In genomic region chr11:35235944-35236666, GRCh38 we compare ENCODE assay signal across 9 cellular contexts.
DNase-seq lines count a peak whose midpoint lies in the region; ATAC-seq and TF ChIP-seq lines count a peak whose summit lies in the region.
"Had no signal": no experiment of that assay in that cellular context is flagged by ENCODE, and none has a peak within 500 bp of the region (broad histone marks: within the 10 kb centered on the region; RNA-seq: fewer than 3 reads in every experiment).

No MANE protein-coding gene starts in this region.

- no CpG with 5 or more reads among the region's 4 CpGs for WGBS in H9 (ENCODE audit: extremely low coverage, insufficient read length, low lambda C conversion rate)

- H3K4me3 Mint-ChIP-seq in CD8-positive, alpha-beta T cell = no peak overlapping the region
- peak overlapping the region; percentile 44 for H3K4me3 Mint-ChIP-seq in T-helper 2 cell treated with Interferon-gamma antibody and Interleukin-4, amounts not matched to agents 5 μg/mL and 100 μg/mL, for 36 hours
- peak overlapping the region; percentile 58 for H3K4me3 Mint-ChIP-seq in activated naive CD8-positive, alpha-beta T cell treated with anti-CD3 and anti-CD28 coated beads, Interleukin-2, amount 10 ng/mL, durations not matched to agents 7 days and 5 days
- H3K4me3 Mint-ChIP-seq in H9 = no peak overlapping the region

- no peaks in the 10 kb centered on the region for H3K79me2 ChIP-seq in H9 (ENCODE audit: insufficient read depth, low read length)

- H2BK5ac ChIP-seq in H9 (ENCODE audit: insufficient read length, low read length) = no peak overlapping the region

- CTCF ChIA-PET in CD8-positive, alpha-beta T cell (lab: Charles Lee) = interaction anchor here (0.5 to 3.4 kb wide), 6 partner anchors 10 to 649 kb away, joined by 3 to 18 read pairs (median 3); no protein-coding TSS in a partner anchor

- H3K4me3 ChIP-seq in CD8-positive, alpha-beta T cell (ENCODE audit: low read depth, low read length) = no peak overlapping the region
- H3K4me3 ChIP-seq: SJSA1 had no signal

- H3K9me3 ChIP-seq in CD8-positive, alpha-beta T cell (ENCODE audit: low read length) = no peaks in the 10 kb centered on the region
- no peaks in the 10 kb centered on the region for H3K9me3 ChIP-seq in H9 (ENCODE audit: control insufficient read depth, low read depth, low read length)
- H3K9me3 ChIP-seq: SJSA1 had no signal

- no peak overlapping the region for H3K18ac ChIP-seq in H9 (ENCODE audit: insufficient read length, low read depth, low read length)

- H2BK12ac ChIP-seq in H9 (ENCODE audit: insufficient read length, low read depth, low read length) = no peak overlapping the region

- H3K27me3 Mint-ChIP-seq in CD8-positive, alpha-beta T cell (ENCODE audit: low read depth) = no peaks in the 10 kb centered on the region
- H3K27me3 Mint-ChIP-seq in T-helper 2 cell treated with Interferon-gamma antibody and Interleukin-4, amounts not matched to agents 5 μg/mL and 100 μg/mL, for 36 hours (ENCODE audit: low read depth) = peaks cover 16% of the 10 kb centered on the region
- H3K27me3 Mint-ChIP-seq in activated naive CD8-positive, alpha-beta T cell treated with anti-CD3 and anti-CD28 coated beads, Interleukin-2, amount 10 ng/mL, durations not matched to agents 7 days and 5 days = peaks cover 2% of the 10 kb centered on the region
- H3K27me3 Mint-ChIP-seq in H9 (ENCODE audit: low read depth) = no peaks in the 10 kb centered on the region; the same call in none of the 2 replicates

- H3K23me2 ChIP-seq in H9 (ENCODE audit: insufficient read length, low read depth, low read length, poor library complexity, severe bottlenecking) = no peaks in the 10 kb centered on the region

- no peak for TF ChIP-seq CTCF in CD8-positive, alpha-beta T cell (IDR thresholded peaks at IDR 0.05)
- no peak for TF ChIP-seq CTCF in H9 (conservative IDR thresholded peaks at IDR 0.05)

- H4K5ac ChIP-seq in H9 (ENCODE audit: insufficient read length, low read depth, low read length) = no peak overlapping the region

- H2BK120ac ChIP-seq in H9 (ENCODE audit: low read depth, low read length, poor library complexity, severe bottlenecking) = no peak overlapping the region

- H4K91ac ChIP-seq in H9 (ENCODE audit: insufficient read length, low read depth, low read length) = no peak overlapping the region

- H2AFZ ChIP-seq in H9 (ENCODE audit: low read length) = no peak overlapping the region

- H3K4me1 Mint-ChIP-seq in CD8-positive, alpha-beta T cell (ENCODE audit: low read depth) = peaks cover 67% of the 10 kb centered on the region
- H3K4me1 Mint-ChIP-seq in T-helper 2 cell treated with Interferon-gamma antibody and Interleukin-4, amounts not matched to agents 5 μg/mL and 100 μg/mL, for 36 hours (ENCODE audit: low read depth) = peaks cover 62% of the 10 kb centered on the region
- H3K4me1 Mint-ChIP-seq in activated naive CD8-positive, alpha-beta T cell treated with anti-CD3 and anti-CD28 coated beads, Interleukin-2, amount 10 ng/mL, durations not matched to agents 7 days and 5 days = peaks cover 46% of the 10 kb centered on the region
- H3K4me1 Mint-ChIP-seq in H9 = peaks cover 14 to 17% of the 10 kb centered on the region in 2 experiments

- H3K79me1 ChIP-seq in H9 (ENCODE audit: insufficient read depth, low read depth, low read length, poor library complexity, severe bottlenecking) = no peaks in the 10 kb centered on the region

- H2BK15ac ChIP-seq in H9 (ENCODE audit: low read depth, low read length) = no peak overlapping the region

- no peak overlapping the region for H3K27ac ChIP-seq in CD8-positive, alpha-beta T cell (ENCODE audit: low read depth, low read length)
- no peak overlapping the region for H3K27ac ChIP-seq in H9 (ENCODE audit: insufficient read length, low read depth, low read length)
- H3K27ac ChIP-seq: SJSA1 had no signal

- no peaks in the 10 kb centered on the region for H4K20me1 ChIP-seq in H9 (ENCODE audit: control insufficient read depth, insufficient read depth, insufficient read length)

- H3T11ph ChIP-seq in H9 (ENCODE audit: low read length) = no peak overlapping the region

- peaks cover 22% of the 10 kb centered on the region for H3K9me3 Mint-ChIP-seq in CD8-positive, alpha-beta T cell
- peaks cover 20% of the 10 kb centered on the region for H3K9me3 Mint-ChIP-seq in T-helper 2 cell treated with Interferon-gamma antibody and Interleukin-4, amounts not matched to agents 5 μg/mL and 100 μg/mL, for 36 hours
- peaks cover 8% of the 10 kb centered on the region for H3K9me3 Mint-ChIP-seq in activated naive CD8-positive, alpha-beta T cell treated with anti-CD3 and anti-CD28 coated beads, Interleukin-2, amount 10 ng/mL, durations not matched to agents 7 days and 5 days
- H3K9me3 Mint-ChIP-seq in H9 = no peaks in the 10 kb centered on the region; a peak in 1 of 5 replicates

- no peak overlapping the region for H2AK5ac ChIP-seq in H9 (ENCODE audit: insufficient read length, low read length)

- peaks cover 7% of the 10 kb centered on the region for H3K36me3 ChIP-seq in CD8-positive, alpha-beta T cell (ENCODE audit: insufficient read depth, low read length)

- peak overlapping the region; percentile 76 for H3K27ac Mint-ChIP-seq in CD8-positive, alpha-beta T cell
- H3K27ac Mint-ChIP-seq in T-helper 2 cell treated with Interferon-gamma antibody and Interleukin-4, amounts not matched to agents 5 μg/mL and 100 μg/mL, for 36 hours = peak overlapping the region; percentile 56
- H3K27ac Mint-ChIP-seq in activated naive CD8-positive, alpha-beta T cell treated with anti-CD3 and anti-CD28 coated beads, Interleukin-2, amount 10 ng/mL, durations not matched to agents 7 days and 5 days = peak overlapping the region; percentile 74
- H3K27ac Mint-ChIP-seq in H9 = no peak overlapping the region

- peak; percentile 34 to 80 (median 67) for DNase-seq in CD8-positive, alpha-beta T cell
- DNase-seq in T-helper 2 cell treated with Interferon-gamma antibody and Interleukin-4, amounts not matched to agents 5 μg/mL and 100 μg/mL, for 36 hours (ENCODE audit: low spot score) = peak; percentile 54
- no peak for DNase-seq in activated naive CD8-positive, alpha-beta T cell treated with anti-CD3 and anti-CD28 coated beads, Interleukin-2, amount 10 ng/mL, durations not matched to agents 7 days and 5 days
- DNase-seq in renal cortical epithelial cell (ENCODE audit: low read depth) (peak; percentile 94), HuH-7.5 (ENCODE audit: low spot score) (no peak), NCI-H526 treated with DMSO at 0.1 percent for 48 hours (lab: John Stamatoyannopoulos, UW) (no peak), NCI-H748 (lab: John Stamatoyannopoulos, UW; ENCODE audit: unreplicated experiment) (no peak), H9 (no peak)

- peaks cover 25% of the 10 kb centered on the region for H3K36me3 Mint-ChIP-seq in CD8-positive, alpha-beta T cell
- peaks cover 39% of the 10 kb centered on the region for H3K36me3 Mint-ChIP-seq in T-helper 2 cell treated with Interferon-gamma antibody and Interleukin-4, amounts not matched to agents 5 μg/mL and 100 μg/mL, for 36 hours (ENCODE audit: low read depth)
- H3K36me3 Mint-ChIP-seq in activated naive CD8-positive, alpha-beta T cell treated with anti-CD3 and anti-CD28 coated beads, Interleukin-2, amount 10 ng/mL, durations not matched to agents 7 days and 5 days = peaks cover 36% of the 10 kb centered on the region
- 0 out of 7 replicates have a peak, but pooled peaks cover 0 to 4% (median 0%) of the 10 kb centered on the region in 3 experiments for H3K36me3 Mint-ChIP-seq in H9 (ENCODE audit: insufficient read depth in 1 of 3, low read depth in 3 of 3)

- H3K9ac ChIP-seq in H9 (ENCODE audit: extremely low read depth, insufficient read length, low read length) = no peak overlapping the region

- no peak overlapping the region for H4K8ac ChIP-seq in H9 (replicated peaks; ENCODE audit: insufficient read length, low read depth, low read length)

- POLR2A ChIA-PET in CD8-positive, alpha-beta T cell (lab: Charles Lee) = interaction anchor here (0.5 to 3.1 kb wide), 8 partner anchors 9 to 244 kb away, joined by 3 to 17 read pairs (median 4); no protein-coding TSS in a partner anchor
- POLR2A ChIA-PET in activated naive CD8-positive, alpha-beta T cell treated with anti-CD3 and anti-CD28 coated beads, Interleukin-2, amount 10 ng/mL, durations not matched to agents 7 days and 5 days (lab: Charles Lee) = interaction anchor here (1.0 to 1.4 kb wide), 5 partner anchors 10 to 320 kb away, joined by 3 to 5 read pairs (median 3); partner anchors contain the start of gene APIP

- H2BK20ac ChIP-seq in H9 (ENCODE audit: low read depth, low read length, poor library complexity, severe bottlenecking) = no peak overlapping the region

- ATAC-seq in CD8-positive, alpha-beta T cell = peak; percentile 85
- peak; percentile 85 for ATAC-seq in activated naive CD8-positive, alpha-beta T cell treated with anti-CD3 and anti-CD28 coated beads, Interleukin-2, amount 10 ng/mL, durations not matched to agents 7 days and 5 days (ENCODE audit: low read depth)

- H3K14ac ChIP-seq in H9 (ENCODE audit: insufficient read depth, low read length) = no peak overlapping the region

- H3K23ac ChIP-seq in H9 (ENCODE audit: insufficient read length, low read depth, low read length) = no peak overlapping the region

- no peak overlapping the region for H3K4me2 ChIP-seq in H9 (ENCODE audit: insufficient read depth, insufficient read length, low read length)

- intact Hi-C loops in CD8-positive, alpha-beta T cell (cut with DNase I, micrococcal nuclease) = loop anchor here (1.0 to 5.0 kb wide), 6 partner anchors 10 to 309 kb away; no protein-coding TSS in a partner anchor

- H3K4me1 ChIP-seq in CD8-positive, alpha-beta T cell (ENCODE audit: insufficient read depth, low read length) = peaks cover 32% of the 10 kb centered on the region
- peaks cover 1% of the 10 kb centered on the region; the same call in 1 of the 2 replicates for H3K4me1 ChIP-seq in H9 (ENCODE audit: insufficient read depth, low read length)

- no peak overlapping the region for H3K56ac ChIP-seq in H9 (ENCODE audit: insufficient read length, low read depth, low read length)

- no peak overlapping the region for H3K4ac ChIP-seq in H9 (ENCODE audit: low read depth, low read length)

- no peaks in the 10 kb centered on the region for H3K27me3 ChIP-seq in CD8-positive, alpha-beta T cell (ENCODE audit: insufficient read depth, low read length)
- no peaks in the 10 kb centered on the region for H3K27me3 ChIP-seq in H9 (ENCODE audit: insufficient read depth, low read length)
- H3K27me3 ChIP-seq: SJSA1 had no signal

Comparison
In these comparisons a context has a peak if more than half of its experiments do, and no peak if none do; other contexts are left out.
1. DNase-seq: peak in CD8-positive, alpha-beta T cell (7 of 7), T-helper 2 cell treated with Interferon-gamma antibody and Interleukin-4, amounts not matched to agents 5 μg/mL and 100 μg/mL, for 36 hours (single experiment) and renal cortical epithelial cell (single experiment); none in activated naive CD8-positive, alpha-beta T cell treated with anti-CD3 and anti-CD28 coated beads, Interleukin-2, amount 10 ng/mL, durations not matched to agents 7 days and 5 days (single experiment), HuH-7.5 (single experiment), NCI-H526 treated with DMSO at 0.1 percent for 48 hours (single experiment), NCI-H748 (single experiment) and H9 (single experiment).
2. H3K27ac Mint-ChIP-seq: peak in CD8-positive, alpha-beta T cell (single experiment), T-helper 2 cell treated with Interferon-gamma antibody and Interleukin-4, amounts not matched to agents 5 μg/mL and 100 μg/mL, for 36 hours (single experiment) and activated naive CD8-positive, alpha-beta T cell treated with anti-CD3 and anti-CD28 coated beads, Interleukin-2, amount 10 ng/mL, durations not matched to agents 7 days and 5 days (single experiment); none in H9 (0 of 3).
3. H3K4me3 Mint-ChIP-seq: peak in T-helper 2 cell treated with Interferon-gamma antibody and Interleukin-4, amounts not matched to agents 5 μg/mL and 100 μg/mL, for 36 hours (single experiment) and activated naive CD8-positive, alpha-beta T cell treated with anti-CD3 and anti-CD28 coated beads, Interleukin-2, amount 10 ng/mL, durations not matched to agents 7 days and 5 days (single experiment); none in CD8-positive, alpha-beta T cell (single experiment) and H9 (0 of 2).